8 cellular contexts compared by ENCODE assay signal in genomic region chr4:74444891-74445642, GRCh38. TPM values are rescaled to one million over a fixed set of nuclear protein-coding genes. Genes with fewer than 3 reads are reported as not detected.
DNase-seq lines count a peak whose midpoint lies in the region; ATAC-seq and TF ChIP-seq lines count a peak whose summit lies in the region.

Gene AREG (plus strand): TSS chr4:74445136. CDS start chr4:74445346, 210 bp downstream.

- H3K36me3 ChIP-seq in SJSA1 = no peaks in the 10 kb centered on the region

- intact Hi-C loops in Right ventricle myocardium inferior (cut with DNase I) = loop anchor here (2.0 kb wide), 2 partner anchors 68 to 88 kb away; no protein-coding TSS in a partner anchor

- peaks cover 3% of the 10 kb centered on the region for H3K36me3 Mint-ChIP-seq in type B pancreatic cell

- peaks cover 8% of the 10 kb centered on the region for H3K4me1 Mint-ChIP-seq in type B pancreatic cell (ENCODE audit: unreplicated experiment)

- H3K27ac Mint-ChIP-seq in type B pancreatic cell = peak within 1 kb of the TSS; percentile 94

- peak within 1 kb of the TSS; percentile 96 for H3K4me3 Mint-ChIP-seq in type B pancreatic cell

- H3K27ac ChIP-seq in SJSA1 = no peak within 1 kb of the TSS

- H3K9me3 ChIP-seq in SJSA1 (replicated peaks) = no peaks in the 10 kb centered on the region; the same call in 1 of the 2 replicates

- H3K9me3 Mint-ChIP-seq in type B pancreatic cell = no peaks in the 10 kb centered on the region

- H3K27me3 ChIP-seq in SJSA1 (replicated peaks) = no peaks in the 10 kb centered on the region

- ATAC-seq in GM19455 (IDR thresholded peaks at IDR 0.05; ENCODE audit: unreplicated experiment) (peak; percentile 91), HG03565 (IDR thresholded peaks at IDR 0.05; ENCODE audit: unreplicated experiment) (peak; percentile 77), Right ventricle myocardium inferior (peak; percentile 87)

- DNase-seq in CMK (ENCODE audit: low read depth) (peak; percentile 26), SJSA1 (ENCODE audit: low read depth in 1 of 2, low spot score in 2 of 2) (peak; percentile 48 to 63), Right ventricle myocardium inferior (ENCODE audit: missing footprints) (peak; percentile 92), pons (ENCODE audit: low spot score) (peak; percentile 40), type B pancreatic cell (ENCODE audit: extremely low spot score, unreplicated experiment) (peak; percentile 69)
- DNase-seq in activated naive CD4-positive, alpha-beta T cell treated with Interleukin-2 at 50 U/mL for 16 hours = peak; percentile 88

- peaks cover 28% of the 10 kb centered on the region for H3K4me1 ChIP-seq in SJSA1 (replicated peaks)

- peaks cover 32% of the 10 kb centered on the region for H3K27me3 Mint-ChIP-seq in type B pancreatic cell

- peak within 1 kb of the TSS; percentile 50 for H3K4me3 ChIP-seq in SJSA1

- TF ChIP-seq CTCF in type B pancreatic cell (conservative IDR thresholded peaks at IDR 0.05) = peak; percentile 72

RNA-seq across cellular contexts. Expression of gene AREG, which starts in this region (rescaled TPM):
- total RNA-seq in SJSA1 (2014; rRNA removed; shearing (Covaris generic)) = 0.25 and 0.79 TPM in 2 replicates
- total RNA-seq in Right ventricle myocardium inferior (1.4 TPM), type B pancreatic cell (ENCODE audit: low replicate concordance) (17.1 and 58.0 TPM in 2 replicates)

Comparison
In these comparisons a context has a peak if more than half of its experiments do, and no peak if none do; other contexts are left out.
1. Peak in DNase-seq and H3K4me3 ChIP-seq in SJSA1; RNA of the gene not detected or under 1 TPM.
2. DNase-seq: peak in every context shown above with its lines; median percentile 92 in Right ventricle myocardium inferior; 88 in activated naive CD4-positive, alpha-beta T cell treated with Interleukin-2 at 50 U/mL for 16 hours; 69 in type B pancreatic cell; 56 in SJSA1; 40 in pons; 26 in CMK.